1 cellular context compared by ENCODE assay signal in the genomic region with DNA sequence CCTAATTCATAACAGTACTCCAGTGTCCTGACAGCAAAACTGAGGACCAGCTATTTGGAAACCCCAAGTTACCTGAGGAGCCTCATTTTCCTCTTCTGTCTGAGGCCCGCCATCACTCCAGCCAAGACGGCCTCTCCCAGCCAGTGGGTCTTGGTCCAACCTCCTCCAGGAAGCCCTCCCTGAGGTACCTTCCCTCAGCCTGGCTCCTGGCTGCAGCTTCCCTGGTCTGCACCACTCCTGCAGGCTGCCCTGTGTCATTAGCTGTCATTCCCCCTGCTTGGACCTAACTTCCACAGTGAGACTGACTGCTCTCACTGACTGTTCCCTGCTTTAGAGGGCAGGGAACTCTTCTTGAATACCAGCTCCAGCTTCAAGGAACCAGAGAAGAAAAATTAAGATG.
TF ChIP-seq lines count a peak whose summit lies in the region.

No MANE protein-coding gene starts in this region.

TF ChIP-seq in WTC11, 78 proteins besides CTCF, POLR2A, EP300 and RAD21 (continued from another document):
- TF ChIP-seq ZNF416 (CRISPR knock-in tag; IDR thresholded peaks at IDR 0.05), result no peak
- no peak for TF ChIP-seq RORB (CRISPR knock-in tag; IDR thresholded peaks at IDR 0.05)
